8 cellular contexts compared by ENCODE assay signal in genomic region chr5:168679515-168679920, GRCh38.
DNase-seq lines count a peak whose midpoint lies in the region; ATAC-seq and TF ChIP-seq lines count a peak whose summit lies in the region.

No MANE protein-coding gene starts in this region.

- intact Hi-C loops in lower lobe of right lung (cut with DNase I): no loop called here

- no peaks in the 10 kb centered on the region for H3K36me3 ChIP-seq in lower lobe of right lung

- TF ChIP-seq CTCF in GM12865 (IDR thresholded peaks at IDR 0.05; ENCODE audit: insufficient read depth, low read depth, low read length, missing control alignments): peak; percentile 90
- TF ChIP-seq CTCF in lower lobe of right lung (IDR thresholded peaks at IDR 0.05): peak; percentile 87

- H3K9me3 ChIP-seq in lower lobe of right lung: no peaks in the 10 kb centered on the region

- H3K27me3 ChIP-seq in lower lobe of right lung (ENCODE audit: low read depth): no peaks in the 10 kb centered on the region

- ATAC-seq in HG02938 (IDR thresholded peaks at IDR 0.05; ENCODE audit: unreplicated experiment) (peak; percentile 67), lower lobe of right lung (peak; percentile 68 to 69), HG02840 (IDR thresholded peaks at IDR 0.05; ENCODE audit: low FRiP score, unreplicated experiment) (no peak)

- no peak overlapping the region for H3K27ac ChIP-seq in lower lobe of right lung

- peak; percentile 76 for DNase-seq in GM12865 (ENCODE audit: low read depth)
- DNase-seq in NCI-H226: peak; percentile 20
- DNase-seq in activated CD4-positive, alpha-beta T cell treated with anti-CD3 and anti-CD28 coated beads, Interleukin-2, amount 50 U/mL, for 1 hour: peak; percentile 51
- DNase-seq in dermis microvascular lymphatic vessel endothelial cell (ENCODE audit: low read depth in 2 of 2): peak; percentile 37 to 67
- DNase-seq in lower lobe of right lung: no peak
- DNase-seq in stimulated activated CD8-positive, alpha-beta memory T cell treated with anti-CD3 and anti-CD28 coated beads, Interleukin-12 subunit alpha, Interleukin-12 subunit beta, amount 100 ng/mL, for 1 hour (ENCODE audit: low read depth): peak; percentile 24

- no peak overlapping the region for H3K4me3 ChIP-seq in GM12865 (ENCODE audit: low read depth, low read length)
- no peak overlapping the region for H3K4me3 ChIP-seq in lower lobe of right lung

- H3K4me1 ChIP-seq in lower lobe of right lung: peaks cover 5% of the 10 kb centered on the region
